23 cellular contexts compared by ENCODE assay signal in genomic region chr10:98638920-98639319, GRCh38.
"Had no signal": no experiment of that assay in that cellular context is flagged by ENCODE, and none has a peak within 500 bp of the region (broad histone marks: within the 10 kb centered on the region; RNA-seq: fewer than 3 reads in every experiment).

No MANE protein-coding gene starts in this region.

- DNase-seq: effector CD8-positive, alpha-beta T cell; endodermal cell; heart left ventricle; left cardiac atrium; left lung; natural killer cell; stimulated activated CD4-positive, alpha-beta T cell treated with anti-CD3 and anti-CD28 coated beads, Interleukin-12 subunit alpha, Interleukin-12 subunit beta, amount 100 ng/mL, for 4 hours; stimulated activated CD4-positive, alpha-beta T cell treated with anti-CD3 and anti-CD28 coated beads, Interleukin-1b, Interleukin-23, amount 100 ng/mL, for 48 hours; stimulated activated CD4-positive, alpha-beta T cell treated with anti-CD3 and anti-CD28 coated beads, Interleukin-4, amount 100 ng/mL, for 1 hour; stimulated activated CD8-positive, alpha-beta memory T cell treated with anti-CD3 and anti-CD28 coated beads, Interleukin-4, amount 100 ng/mL, for 48 hours; stimulated activated naive CD4-positive, alpha-beta T cell; stimulated activated naive CD8-positive, alpha-beta T cell treated with anti-CD3 and anti-CD28 coated beads, Interleukin-15, amount 100 ng/mL, for 72 hours; transverse colon; upper lobe of right lung; uterus had no signal

- H3K9ac ChIP-seq: parathyroid adenoma had no signal

- H3K27ac ChIP-seq: gastroesophageal sphincter, heart left ventricle, hepatocyte, left lung, neutrophil, parathyroid adenoma, suprapubic skin, transverse colon, upper lobe of right lung, uterus had no signal

- H3K4me1 ChIP-seq: gastroesophageal sphincter, heart left ventricle, left lung, parathyroid adenoma, suprapubic skin, transverse colon, upper lobe of right lung, uterus had no signal

- H3K27me3 ChIP-seq: gastroesophageal sphincter, heart left ventricle, hepatocyte, left lung, neutrophil, suprapubic skin, transverse colon, upper lobe of right lung, uterus had no signal

- H3K36me3 ChIP-seq: gastroesophageal sphincter, heart left ventricle, left lung, neutrophil, suprapubic skin, transverse colon, upper lobe of right lung, uterus had no signal

- H2AFZ ChIP-seq: hepatocyte, parathyroid adenoma had no signal

- H3K9me3 ChIP-seq: gastroesophageal sphincter, heart left ventricle, left lung, neutrophil, suprapubic skin, transverse colon, upper lobe of right lung, uterus had no signal

- H3K4me2 ChIP-seq: hepatocyte, smooth muscle cell had no signal

- H3K79me2 ChIP-seq: hepatocyte, parathyroid adenoma had no signal

- ATAC-seq: gastroesophageal sphincter; heart left ventricle; left cardiac atrium; left lung; natural killer cell; sciatic nerve; stimulated activated naive CD8-positive, alpha-beta T cell treated with anti-CD3 and anti-CD28 coated beads, Interleukin-15, amount 100 ng/mL, for 72 hours; upper lobe of right lung had no signal

- FAIRE-seq: colon had no signal

- H3K4me3 ChIP-seq: gastroesophageal sphincter, heart left ventricle, hepatocyte, left lung, smooth muscle cell, suprapubic skin, transverse colon, upper lobe of right lung, uterus had no signal
